ENCODE assay signal across 8 cellular contexts in genomic region chr20:47957996-47958801, GRCh38.
A peak's percentile ranks its signal among the peaks of the same experiment; 100 is the strongest.
DNase-seq lines count a peak whose midpoint lies in the region; ATAC-seq, FAIRE-seq and TF ChIP-seq lines count a peak whose summit lies in the region.
"Not testable (repeated sequence)": the region's sequence is repeated elsewhere in the genome, so short reads cannot be mapped to it uniquely, and the experiment has no call there.

No MANE protein-coding gene starts in this region.

- not testable (repeated sequence) for H2AFZ ChIP-seq in IMR-90 (replicated peaks; ENCODE audit: low read length, poor library complexity); astrocyte (ENCODE audit: low read depth, low read length)

- not testable (repeated sequence) for H2AK9ac ChIP-seq in IMR-90 (replicated peaks; ENCODE audit: low read depth, low read length, poor library complexity)

- CTCF ChIA-PET in IMR-90 (lab: Yijun Ruan, JAX) = not testable (repeated sequence)

- not testable (repeated sequence) for H2AK5ac ChIP-seq in IMR-90 (ENCODE audit: low read depth, low read length)

- H3K79me2 ChIP-seq in astrocyte (ENCODE audit: insufficient read depth, low read length) = not testable (repeated sequence)

- H3K27me3 ChIP-seq in IMR-90 (ENCODE audit: control insufficient read depth, insufficient read depth, low read length) = not testable (repeated sequence)
- peaks cover 13% of the 10 kb centered on the region for H3K27me3 ChIP-seq in astrocyte (ENCODE audit: insufficient read depth, low read length)

- H3K4me1 Mint-ChIP-seq in astrocyte (ENCODE audit: low read depth, unreplicated experiment) = not testable (repeated sequence)

- not testable (repeated sequence) for H3K4me1 ChIP-seq in IMR-90 (ENCODE audit: control insufficient read depth, insufficient read depth, low read length)
- peaks cover 12% of the 10 kb centered on the region for H3K4me1 ChIP-seq in astrocyte (ENCODE audit: insufficient read depth, low read length)

- not testable (repeated sequence) for H3K56ac ChIP-seq in IMR-90 (ENCODE audit: extremely low read depth, insufficient read depth, low read length)

- not testable (repeated sequence) for H2BK120ac ChIP-seq in IMR-90 (ENCODE audit: low read depth, low read length)

- H3K9me3 ChIP-seq in IMR-90 (ENCODE audit: control insufficient read depth, insufficient read depth, low read length); astrocyte (ENCODE audit: insufficient read depth, low read depth, low read length): not testable (repeated sequence)

- H4K8ac ChIP-seq in IMR-90 (ENCODE audit: low read depth in 2 of 2, low read length in 2 of 2) = not testable (repeated sequence)

- not testable (repeated sequence) for H3K9ac ChIP-seq in IMR-90 (ENCODE audit: low read depth, low read length); astrocyte (ENCODE audit: low read length)

- in situ Hi-C loops in IMR-90 (cut with MboI; ENCODE audit: low sequenced_read_pairs) = not testable (repeated sequence)

- FAIRE-seq in astrocyte (lab: Jason Lieb, UNC) = not testable (repeated sequence)

- H3K79me1 ChIP-seq in IMR-90 (ENCODE audit: low read depth in 1 of 2, low read length in 2 of 2) = not testable (repeated sequence)

- dilution Hi-C loops in IMR-90 (cut with HindIII; ENCODE audit: low sequenced_read_pairs, unreplicated experiment) = not testable (repeated sequence)

- not testable (repeated sequence) for H2BK20ac ChIP-seq in IMR-90 (ENCODE audit: low read depth, low read length)

- not testable (repeated sequence) for H4K5ac ChIP-seq in IMR-90 (ENCODE audit: low read depth, low read length)

- not testable (repeated sequence) for ATAC-seq in IMR-90 (ENCODE audit: low read depth)

- BruUV-seq in IMR-90 (replicated peaks; lab: Mats Ljungman, UMichigan) = not testable (repeated sequence)

- not testable (repeated sequence) for H3K27ac Mint-ChIP-seq in astrocyte (ENCODE audit: unreplicated experiment)

- not testable (repeated sequence) for H3K36me3 ChIP-seq in IMR-90 (ENCODE audit: control insufficient read depth, insufficient read depth, low read length); astrocyte (ENCODE audit: insufficient read depth, low read length)

- H3K4me2 ChIP-seq in IMR-90 (ENCODE audit: low read depth, low read length); astrocyte (ENCODE audit: low read length): not testable (repeated sequence)

- not testable (repeated sequence) for H3K4me3 ChIP-seq in IMR-90 (ENCODE audit: insufficient read depth, low read depth, low read length); astrocyte (ENCODE audit: insufficient read depth, low read depth, low read length)

- not testable (repeated sequence) for H3K4ac ChIP-seq in IMR-90 (ENCODE audit: low read depth, low read length)

- not testable (repeated sequence) for H3K9me1 ChIP-seq in IMR-90 (ENCODE audit: insufficient read depth, low read length)

- not testable (repeated sequence) for TF ChIP-seq RAD21 in IMR-90 (IDR thresholded peaks at IDR 0.05; ENCODE audit: low read length)

- H4K20me1 ChIP-seq in IMR-90 (ENCODE audit: insufficient read depth, low read length); astrocyte (ENCODE audit: insufficient read depth, low read length): not testable (repeated sequence)

- peaks cover 29% of the 10 kb centered on the region for H3K27me3 Mint-ChIP-seq in astrocyte (ENCODE audit: low read depth, unreplicated experiment)

- peak; percentile 74 for DNase-seq in A172 (ENCODE audit: low spot score)
- DNase-seq in DMS 273 treated with DMSO at 0.1 percent for 48 hours (lab: John Stamatoyannopoulos, UW) = peak; percentile 64
- peak; percentile 0 for DNase-seq in IMR-90
- DNase-seq in NCI-H524 treated with DMSO at 0.1 percent for 48 hours (lab: John Stamatoyannopoulos, UW) = peak; percentile 73
- DNase-seq in astrocyte (ENCODE audit: low read depth) = peak; percentile 90
- DNase-seq in fibroblast of peridontal ligament (ENCODE audit: extremely low read depth) = peak; percentile 48
- peak; percentile 71 for DNase-seq in left kidney (ENCODE audit: low read depth, low spot score)
- peak; percentile 60 for DNase-seq in retina

- 4% methylated on average over 4 of the region's 16 CpGs; no CpG with 5 or more reads in 1 of the 2 experiments for WGBS in IMR-90 (ENCODE audit: extremely low coverage in 2 of 2, insufficient read length in 1 of 2), 2 experiments

- not testable (repeated sequence) for H2BK5ac ChIP-seq in IMR-90 (ENCODE audit: low read depth, low read length, poor library complexity, severe bottlenecking)

- H3K36me3 Mint-ChIP-seq in astrocyte (ENCODE audit: low read depth, unreplicated experiment) = not testable (repeated sequence)

- H3K18ac ChIP-seq in IMR-90 (ENCODE audit: low read depth, low read length) = not testable (repeated sequence)

- not testable (repeated sequence) for H4K91ac ChIP-seq in IMR-90 (ENCODE audit: insufficient read depth, low read depth, low read length)

- not testable (repeated sequence) for H3K4me3 Mint-ChIP-seq in astrocyte (ENCODE audit: unreplicated experiment)

- H3K9me3 Mint-ChIP-seq in astrocyte (ENCODE audit: unreplicated experiment) = not testable (repeated sequence)

- intact Hi-C loops in IMR-90 (cut with micrococcal nuclease) = not testable (repeated sequence)

- POLR2A ChIA-PET in IMR-90 (lab: Charles Lee; ENCODE audit: unreplicated experiment) = not testable (repeated sequence)

- not testable (repeated sequence) for H3K23ac ChIP-seq in IMR-90 (ENCODE audit: low read depth, low read length)

- not testable (repeated sequence) for TF ChIP-seq POLR2A in IMR-90 (IDR thresholded peaks at IDR 0.05; ENCODE audit: low read depth, low read length)

- TF ChIP-seq CTCF in IMR-90 (conservative IDR thresholded peaks at IDR 0.05; ENCODE audit: low read depth, low read length); astrocyte (IDR thresholded peaks at IDR 0.05; ENCODE audit: insufficient read depth, low read depth, low read length): not testable (repeated sequence)

- not testable (repeated sequence) for H2BK15ac ChIP-seq in IMR-90 (ENCODE audit: low read depth, low read length)

- H3K27ac ChIP-seq in IMR-90 (ENCODE audit: insufficient read depth, low read length) = peak overlapping the region; percentile 7; the same call in 1 of the 2 replicates
- H3K27ac ChIP-seq in astrocyte (ENCODE audit: low read depth, low read length) = not testable (repeated sequence)

- H3K14ac ChIP-seq in IMR-90 (replicated peaks; ENCODE audit: low read depth, low read length) = not testable (repeated sequence)

Comparison
In these comparisons a context has a peak if more than half of its experiments do, and no peak if none do; other contexts are left out.
1. DNase-seq: peak in every context shown above with its lines; median percentile 90 in astrocyte; 74 in A172; 73 in NCI-H524 treated with DMSO at 0.1 percent for 48 hours; 71 in left kidney; 64 in DMS 273 treated with DMSO at 0.1 percent for 48 hours; 60 in retina; 48 in fibroblast of peridontal ligament; 0 in IMR-90.